Comparison of ENCODE assay signal across 7 cellular contexts in the genomic region with DNA sequence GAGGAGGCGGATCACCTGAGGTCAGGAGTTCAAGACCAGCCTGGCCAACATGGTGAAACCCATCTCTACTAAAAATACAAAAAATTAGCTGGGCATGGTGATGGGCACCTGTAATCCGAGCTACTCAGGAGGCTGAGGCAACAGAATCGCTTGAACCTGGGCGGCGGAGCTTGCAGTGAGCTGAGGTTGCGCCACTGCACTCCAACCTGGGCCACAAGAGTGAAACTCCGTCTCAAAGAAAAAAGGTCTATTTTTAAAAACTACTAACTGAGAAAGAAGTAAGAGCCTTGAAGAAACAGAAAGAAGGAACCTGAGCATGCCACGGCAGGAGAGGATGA.
DNase-seq lines count a peak whose midpoint lies in the region; ATAC-seq, FAIRE-seq and TF ChIP-seq lines count a peak whose summit lies in the region.
"Not testable (repeated sequence)": the region's sequence is repeated elsewhere in the genome, so short reads cannot be mapped to it uniquely, and the experiment has no call there.

No MANE protein-coding gene starts in this region.

- H3K4me1 Mint-ChIP-seq in activated CD4-positive, alpha-beta T cell treated with anti-CD3 and anti-CD28 coated beads, Interleukin-2, amount 10 ng/mL, durations not matched to agents 24 days and 14 days: peaks cover 27% of the 10 kb centered on the region

- H3K9me3 Mint-ChIP-seq in activated CD4-positive, alpha-beta T cell treated with anti-CD3 and anti-CD28 coated beads, Interleukin-2, amount 10 ng/mL, durations not matched to agents 24 days and 14 days: not testable (repeated sequence)

- H3K4me2 ChIP-seq in GM12878 (ENCODE audit: control insufficient read depth, insufficient read depth): peak overlapping the region; percentile 85

- not testable (repeated sequence) for H3K79me2 ChIP-seq in GM12878 (ENCODE audit: control insufficient read depth, insufficient read depth, low read length)

- TF ChIP-seq CTCF in GM12878 (IDR thresholded peaks at IDR 0.05 in 2 of 3, conservative IDR thresholded peaks at IDR 0.05 in 1 of 3; ENCODE audit: control insufficient read depth in 2 of 3, extremely low read depth in 1 of 3, insufficient read depth in 1 of 3, low read depth in 3 of 3, low read length in 3 of 3); foreskin keratinocyte (conservative IDR thresholded peaks at IDR 0.05): not testable (repeated sequence)

- not testable (repeated sequence) for FAIRE-seq in GM12878 (lab: Jason Lieb, UNC)

- H2AFZ ChIP-seq in GM12878 (ENCODE audit: control insufficient read depth, low read depth, low read length): peak overlapping the region; percentile 68

- TF ChIP-seq EP300 in GM12878 (IDR thresholded peaks at IDR 0.05; ENCODE audit: borderline replicate concordance in 1 of 2, control insufficient read depth in 1 of 2, low read depth in 2 of 2, low read length in 2 of 2): not testable (repeated sequence)

- not testable (repeated sequence) for H4K20me1 ChIP-seq in GM12878 (ENCODE audit: control insufficient read depth, insufficient read depth)

- peak overlapping the region; percentile 76 for H3K27ac Mint-ChIP-seq in activated CD4-positive, alpha-beta T cell treated with anti-CD3 and anti-CD28 coated beads, Interleukin-2, amount 10 ng/mL, durations not matched to agents 24 days and 14 days

- POLR2A ChIA-PET in GM12878 (lab: Charles Lee): interaction anchor here (0.6 to 1.8 kb wide), 6 partner anchors 9 to 137 kb away, joined by 3 to 11 read pairs (median 4); no protein-coding TSS in a partner anchor

- in situ Hi-C loops in GM12878 (cut with MboI): not testable (repeated sequence)

- CTCF ChIA-PET in GM12878 (lab: Yijun Ruan, JAX): interaction anchor here (0.6 to 3.3 kb wide), 4 partner anchors 60 to 137 kb away, joined by 3 to 16 read pairs (median 9); no protein-coding TSS in a partner anchor

- TF ChIP-seq RAD21 in GM12878 (IDR thresholded peaks at IDR 0.05; ENCODE audit: insufficient read depth, low read depth, low read length): not testable (repeated sequence)

- not testable (repeated sequence) for H3K27me3 Mint-ChIP-seq in activated CD4-positive, alpha-beta T cell treated with anti-CD3 and anti-CD28 coated beads, Interleukin-2, amount 10 ng/mL, durations not matched to agents 24 days and 14 days

- DNase-seq in activated CD4-positive, alpha-beta T cell treated with anti-CD3 and anti-CD28 coated beads, Interleukin-2, amount 10 ng/mL, durations not matched to agents 24 days and 14 days; GM12878 (ENCODE audit: low read depth, low spot score); foreskin keratinocyte: not testable (repeated sequence)
- peak; percentile 45 for DNase-seq in posterior vena cava (ENCODE audit: low spot score)

- H3K9me3 ChIP-seq in GM12878 (replicated peaks; ENCODE audit: control insufficient read depth, insufficient read depth, low read length): not testable (repeated sequence)

- TF ChIP-seq POLR2A in GM12878 (IDR thresholded peaks at IDR 0.05; ENCODE audit: low read depth, low read length): not testable (repeated sequence)

- RAD21 ChIA-PET in GM12878 (lab: Charles Lee; ENCODE audit: unreplicated experiment): interaction anchor here (0.7 to 2.3 kb wide), 11 partner anchors 11 to 172 kb away, joined by 3 to 10 read pairs (median 4); no protein-coding TSS in a partner anchor

- H3K4me3 ChIP-seq in GM12878: peak overlapping the region; percentile 44; the same call in 1 of the 2 replicates

- H3K36me3 Mint-ChIP-seq in activated CD4-positive, alpha-beta T cell treated with anti-CD3 and anti-CD28 coated beads, Interleukin-2, amount 10 ng/mL, durations not matched to agents 24 days and 14 days (ENCODE audit: low read depth): not testable (repeated sequence)

- H3K4me1 ChIP-seq in GM12878 (ENCODE audit: control insufficient read depth, insufficient read depth, low read length) (peaks cover 30% of the 10 kb centered on the region), foreskin keratinocyte (peaks cover 26% of the 10 kb centered on the region)

- peak overlapping the region; percentile 73 for H3K9ac ChIP-seq in GM12878 (ENCODE audit: control insufficient read depth, insufficient read depth, low read length)

- SMC1A ChIA-PET in GM12878 (lab: Charles Lee; ENCODE audit: uncharacterized antibody, unreplicated experiment): interaction anchor here (0.8 to 2.5 kb wide), 13 partner anchors 21 to 171 kb away, joined by 3 to 14 read pairs (median 4); no protein-coding TSS in a partner anchor

- BruUV-seq in GM12878 (replicated peaks; lab: Mats Ljungman, UMichigan): TSS peak; percentile 88

- H3K27ac ChIP-seq in GM12878 (ENCODE audit: control insufficient read depth, insufficient read depth) (peak overlapping the region; percentile 89), foreskin keratinocyte (peak overlapping the region; percentile 92)

- not testable (repeated sequence) for H3K27me3 ChIP-seq in GM12878 (replicated peaks in 1 of 2; ENCODE audit: control insufficient read depth in 2 of 2, insufficient read depth in 2 of 2, low read length in 1 of 2); foreskin keratinocyte

- intact Hi-C loops in activated CD4-positive, alpha-beta T cell treated with anti-CD3 and anti-CD28 coated beads, Interleukin-2, amount 10 ng/mL, durations not matched to agents 24 days and 14 days (cut with micrococcal nuclease): loop anchor here (10.0 kb wide), 2 partner anchors 71 to 139 kb away; no protein-coding TSS in a partner anchor
- intact Hi-C loops in GM12878 (cut with micrococcal nuclease; ENCODE audit: unreplicated experiment): loop anchor here (1.0 to 10.0 kb wide), 6 partner anchors 61 to 139 kb away; partner anchors contain the start of gene DLG1
- intact Hi-C loops in posterior vena cava (cut with DNase I): not testable (repeated sequence)

- 6% methylated on average over 8 of the region's 8 CpGs for WGBS in GM12878 (ENCODE audit: insufficient coverage, insufficient replicate concordance, low lambda C conversion rate, missing lambda C conversion rate)

- H3K36me3 ChIP-seq in GM12878 (ENCODE audit: control insufficient read depth in 2 of 2, insufficient read depth in 2 of 2, low read length in 1 of 2): not testable (repeated sequence)

- H3K4me3 Mint-ChIP-seq in activated CD4-positive, alpha-beta T cell treated with anti-CD3 and anti-CD28 coated beads, Interleukin-2, amount 10 ng/mL, durations not matched to agents 24 days and 14 days: not testable (repeated sequence)

- peak; percentile 36 for ATAC-seq in GM18868 (IDR thresholded peaks at IDR 0.05; ENCODE audit: unreplicated experiment)
- ATAC-seq in GM21717 (IDR thresholded peaks at IDR 0.05; ENCODE audit: unreplicated experiment): peak; percentile 46
- peak; percentile 18 for ATAC-seq in HG03439 (IDR thresholded peaks at IDR 0.05; ENCODE audit: unreplicated experiment)
- ATAC-seq in GM12878: peak; percentile 70
- not testable (repeated sequence) for ATAC-seq in foreskin keratinocyte

TF ChIP-seq in GM12878, 131 proteins besides CTCF, POLR2A, EP300 and RAD21:
- TF ChIP-seq SMARCA5 (IDR thresholded peaks at IDR 0.05): 0 out of 2 replicates have a peak, but pooled peaks have one; percentile 32
- TF ChIP-seq HDGF (IDR thresholded peaks at IDR 0.05): peak; percentile 68; the same call in 1 of the 2 replicates
- peak; percentile 20; the same call in 1 of the 2 replicates for TF ChIP-seq TAF1 (IDR thresholded peaks at IDR 0.05; ENCODE audit: borderline replicate concordance, low read depth, low read length)
- TF ChIP-seq, protein P1, sequence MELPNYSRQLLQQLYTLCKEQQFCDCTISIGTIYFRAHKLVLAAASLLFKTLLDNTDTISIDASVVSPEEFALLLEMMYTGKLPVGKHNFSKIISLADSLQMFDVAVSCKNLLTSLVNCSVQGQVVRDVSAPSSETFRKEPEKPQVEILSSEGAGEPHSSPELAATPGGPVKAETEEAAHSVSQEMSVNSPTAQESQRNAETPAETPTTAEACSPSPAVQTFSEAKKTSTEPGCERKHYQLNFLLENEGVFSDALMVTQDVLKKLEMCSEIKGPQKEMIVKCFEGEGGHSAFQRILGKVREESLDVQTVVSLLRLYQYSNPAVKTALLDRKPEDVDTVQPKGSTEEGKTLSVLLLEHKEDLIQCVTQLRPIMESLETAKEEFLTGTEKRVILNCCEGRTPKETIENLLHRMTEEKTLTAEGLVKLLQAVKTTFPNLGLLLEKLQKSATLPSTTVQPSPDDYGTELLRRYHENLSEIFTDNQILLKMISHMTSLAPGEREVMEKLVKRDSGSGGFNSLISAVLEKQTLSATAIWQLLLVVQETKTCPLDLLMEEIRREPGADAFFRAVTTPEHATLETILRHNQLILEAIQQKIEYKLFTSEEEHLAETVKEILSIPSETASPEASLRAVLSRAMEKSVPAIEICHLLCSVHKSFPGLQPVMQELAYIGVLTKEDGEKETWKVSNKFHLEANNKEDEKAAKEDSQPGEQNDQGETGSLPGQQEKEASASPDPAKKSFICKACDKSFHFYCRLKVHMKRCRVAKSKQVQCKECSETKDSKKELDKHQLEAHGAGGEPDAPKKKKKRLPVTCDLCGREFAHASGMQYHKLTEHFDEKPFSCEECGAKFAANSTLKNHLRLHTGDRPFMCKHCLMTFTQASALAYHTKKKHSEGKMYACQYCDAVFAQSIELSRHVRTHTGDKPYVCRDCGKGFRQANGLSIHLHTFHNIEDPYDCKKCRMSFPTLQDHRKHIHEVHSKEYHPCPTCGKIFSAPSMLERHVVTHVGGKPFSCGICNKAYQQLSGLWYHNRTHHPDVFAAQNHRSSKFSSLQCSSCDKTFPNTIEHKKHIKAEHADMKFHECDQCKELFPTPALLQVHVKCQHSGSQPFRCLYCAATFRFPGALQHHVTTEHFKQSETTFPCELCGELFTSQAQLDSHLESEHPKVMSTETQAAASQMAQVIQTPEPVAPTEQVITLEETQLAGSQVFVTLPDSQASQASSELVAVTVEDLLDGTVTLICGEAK (IDR thresholded peaks at IDR 0.05; ENCODE audit: borderline replicate concordance): peak; percentile 16; the same call in 1 of the 2 replicates
- peak; percentile 55; the same call in 1 of the 2 replicates for TF ChIP-seq MEF2A (IDR thresholded peaks at IDR 0.05; ENCODE audit: insufficient read depth, low read depth, low read length)
